8 cellular contexts compared by ENCODE assay signal in genomic region chr12:31959051-31959700, GRCh38. TPM values are rescaled to one million over a fixed set of nuclear protein-coding genes. Genes with fewer than 3 reads are reported as not detected.
DNase-seq lines count a peak whose midpoint lies in the region; ATAC-seq, FAIRE-seq and TF ChIP-seq lines count a peak whose summit lies in the region.

TSS of gene RESF1 (plus strand) at chr12:31959415. CDS start at chr12:31980956, 21,541 bp downstream.

- FAIRE-seq in H1 (lab: Jason Lieb, UNC): no peak

- no peaks in the 10 kb centered on the region for H3K27me3 Mint-ChIP-seq in memory B cell

- peak within 1 kb of the TSS; percentile 63; the same call in 1 of the 2 replicates for H2BK5ac ChIP-seq in H1 (ENCODE audit: low read depth, low read length)

- H3K36me3 Mint-ChIP-seq in memory B cell: peaks cover 26% of the 10 kb centered on the region

- peaks cover 0 to 16% (median 5%) of the 10 kb centered on the region in 4 experiments; a peak in 4 of 7 replicates for H3K4me1 ChIP-seq in H1 (replicated peaks in 1 of 4; ENCODE audit: control insufficient read depth in 3 of 4, insufficient read depth in 4 of 4, low read length in 3 of 4)

- peaks cover 23 to 47% of the 10 kb centered on the region in 2 experiments for H3K79me2 ChIP-seq in H1 (ENCODE audit: control insufficient read depth in 1 of 2, insufficient read depth in 2 of 2, low read length in 2 of 2)

- peak within 1 kb of the TSS; percentile 30 for H2BK120ac ChIP-seq in H1 (replicated peaks; ENCODE audit: low read depth, low read length)

- peak within 1 kb of the TSS; percentile 87 for H3K4ac ChIP-seq in H1 (replicated peaks; ENCODE audit: insufficient read length, low read depth, low read length)

- H2BK20ac ChIP-seq in H1 (ENCODE audit: low read length): 0 out of 2 replicates have a peak within 1 kb of the TSS, but pooled peaks have one; percentile 15

- CTCF ChIA-PET in H1 (lab: Charles Lee; ENCODE audit: partially characterized antibody): interaction anchor here (0.5 to 1.2 kb wide), 3 partner anchors 26 to 261 kb away, joined by 3 to 4 read pairs (median 3); no protein-coding TSS in a partner anchor

- H3K18ac ChIP-seq in H1 (ENCODE audit: extremely low read depth, low read length): peak within 1 kb of the TSS; percentile 81

- peaks cover 3% of the 10 kb centered on the region for H3K23me2 ChIP-seq in H1 (ENCODE audit: low read depth, low read length)

- H3K27ac Mint-ChIP-seq in memory B cell: peak within 1 kb of the TSS; percentile 90

- peak within 1 kb of the TSS; percentile 24; the same call in 1 of the 2 replicates for H2AFZ ChIP-seq in H1 (ENCODE audit: low read length)

- H2AK5ac ChIP-seq in H1 (ENCODE audit: low read depth, low read length): no peak within 1 kb of the TSS; the same call in 1 of the 2 replicates

- 0 out of 4 replicates have a peak, but pooled peaks of 1 of the 2 experiments have one; percentile 22 for TF ChIP-seq RAD21 in H1 (IDR thresholded peaks at IDR 0.05 in 1 of 2, conservative IDR thresholded peaks at IDR 0.05 in 1 of 2; ENCODE audit: low read depth in 2 of 2, low read length in 2 of 2)

- peak within 1 kb of the TSS; percentile 60 for H4K5ac ChIP-seq in H1 (ENCODE audit: insufficient read length, low read depth, low read length)

- H2BK15ac ChIP-seq in H1 (ENCODE audit: low read length): no peak within 1 kb of the TSS

- H3K27me3 ChIP-seq in H1 (replicated peaks in 1 of 4; ENCODE audit: control insufficient read depth in 3 of 4, extremely low read depth in 1 of 4, insufficient read depth in 3 of 4, low read length in 3 of 4): no peaks in the 10 kb centered on the region

- POLR2A ChIA-PET in H1 (lab: Charles Lee; ENCODE audit: partially characterized antibody): interaction anchor here (0.7 to 2.5 kb wide), 12 partner anchors 9 to 286 kb away, joined by 3 to 10 read pairs (median 4); partner anchors contain the start of genes AMN1 and BICD1

- no peaks in the 10 kb centered on the region for H3K9me3 ChIP-seq in H1 (ENCODE audit: insufficient read depth in 2 of 2, low read depth in 1 of 2, low read length in 1 of 2)

- peak within 1 kb of the TSS; percentile 53 for H2BK12ac ChIP-seq in H1 (ENCODE audit: low read depth, low read length)

- H3K36me3 ChIP-seq in H1 (ENCODE audit: control insufficient read depth in 2 of 4, insufficient read depth in 4 of 4, low read length in 3 of 4): peaks cover 0 to 31% (median 11%) of the 10 kb centered on the region in 4 experiments; a peak in 3 of 8 replicates

- H3K56ac ChIP-seq in H1 (replicated peaks; ENCODE audit: insufficient read length, low read depth, low read length): peak within 1 kb of the TSS; percentile 77

- H3K9ac ChIP-seq in H1 (replicated peaks in 1 of 4; ENCODE audit: extremely low read depth in 1 of 4, low read depth in 3 of 4, low read length in 3 of 4): peak within 1 kb of the TSS; percentile 52 to 89 (median 82)

- peaks cover 0 to 6% of the 10 kb centered on the region in 2 experiments for H4K20me1 ChIP-seq in H1 (replicated peaks in 1 of 2; ENCODE audit: control insufficient read depth in 1 of 2, insufficient read depth in 2 of 2, low read length in 2 of 2)

- H3K4me1 Mint-ChIP-seq in memory B cell: peaks cover 43% of the 10 kb centered on the region

- WGBS in H1 (ENCODE audit: extremely low coverage in 1 of 2, insufficient coverage in 1 of 2, insufficient read length in 1 of 2, insufficient replicate concordance in 2 of 2, low coverage in 1 of 2, low lambda C conversion rate in 2 of 2, missing lambda C conversion rate in 1 of 2), 2 experiments: 1% methylated on average over 53 of the region's 68 CpGs; no CpG with 5 or more reads in 1 of the 2 experiments

- TF ChIP-seq EP300 in H1 (IDR thresholded peaks at IDR 0.05; ENCODE audit: borderline replicate concordance in 1 of 2, low read depth in 2 of 2, low read length in 2 of 2): peak in 1 of 2 experiments; percentile 40; a peak in 1 of 3 replicates

- no peak within 1 kb of the TSS for H3K23ac ChIP-seq in H1 (ENCODE audit: insufficient read length)

- TF ChIP-seq POLR2A in H1 (IDR thresholded peaks at IDR 0.05; ENCODE audit: control extremely low read depth in 1 of 2, low read depth in 2 of 2, low read length in 2 of 2): peak in 1 of 2 experiments; percentile 84; a peak in 2 of 3 replicates

- peak; percentile 57 for DNase-seq in COLO829 (ENCODE audit: low spot score)
- peak; percentile 95 for DNase-seq in HT-29 (ENCODE audit: low spot score)
- peak; percentile 82 for DNase-seq in NOMO-1 treated with DMSO at 0.1 percent for 48 hours (lab: John Stamatoyannopoulos, UW; ENCODE audit: unreplicated experiment)
- DNase-seq in activated CD8-positive, alpha-beta memory T cell treated with anti-CD3 and anti-CD28 coated beads for 4 hours (ENCODE audit: low read depth in 2 of 2): peak; percentile 69 to 70
- peak; percentile 80 to 88 for DNase-seq in H1 (ENCODE audit: low read depth in 1 of 2, low spot score in 2 of 2)
- DNase-seq in memory B cell (ENCODE audit: low spot score in 2 of 2): peak; percentile 77 to 82
- peak; percentile 66 for DNase-seq in stimulated activated CD8-positive, alpha-beta memory T cell treated with anti-CD3 and anti-CD28 coated beads, Interleukin-12 subunit alpha, Interleukin-12 subunit beta, amount 100 ng/mL, for 1 hour (ENCODE audit: low read depth)

- TF ChIP-seq CTCF in H1 (IDR thresholded peaks at IDR 0.05; ENCODE audit: control extremely low read depth in 1 of 3, insufficient read depth in 1 of 3, low read depth in 1 of 3, low read length in 3 of 3): no peak

- peak within 1 kb of the TSS; percentile 71; the same call in 1 of the 2 replicates for H4K8ac ChIP-seq in H1 (ENCODE audit: extremely low read depth, insufficient read depth, low read length)

- H3K9me3 Mint-ChIP-seq in memory B cell: peaks cover 4% of the 10 kb centered on the region

- peaks cover 2% of the 10 kb centered on the region; the same call in 1 of the 2 replicates for H3K79me1 ChIP-seq in H1 (ENCODE audit: low read depth, low read length)

- peak within 1 kb of the TSS; percentile 90 for H4K91ac ChIP-seq in H1 (replicated peaks; ENCODE audit: insufficient read length, low read length)

- no peak within 1 kb of the TSS for H3K14ac ChIP-seq in H1 (ENCODE audit: insufficient read length)

- peak within 1 kb of the TSS; percentile 79 to 88 (median 85) for H3K4me3 ChIP-seq in H1 (ENCODE audit: extremely low read depth in 1 of 4, insufficient read depth in 2 of 4, low read depth in 3 of 4, low read length in 4 of 4)

- peak within 1 kb of the TSS; percentile 75 to 76 for H3K4me2 ChIP-seq in H1 (ENCODE audit: insufficient read depth in 1 of 2, low read depth in 2 of 2, low read length in 2 of 2)

- peak within 1 kb of the TSS; percentile 64; the same call in 1 of the 2 replicates for H3K27ac ChIP-seq in H1 (ENCODE audit: low read depth, low read length)

- peak within 1 kb of the TSS; percentile 93 for H3K4me3 Mint-ChIP-seq in memory B cell

- ATAC-seq in GM21360 (IDR thresholded peaks at IDR 0.05; ENCODE audit: unreplicated experiment) (peak; percentile 82), memory B cell (ENCODE audit: low read depth) (peak; percentile 80)

TF ChIP-seq in H1, 55 proteins besides CTCF, POLR2A, EP300 and RAD21 (continues in another document):
- TF ChIP-seq ATF2 (IDR thresholded peaks at IDR 0.05; ENCODE audit: low read length) (no peak), CEBPB (IDR thresholded peaks at IDR 0.05; ENCODE audit: low read depth, low read length) (no peak), SP2 (IDR thresholded peaks at IDR 0.05; ENCODE audit: low read length) (no peak), TCF12 (IDR thresholded peaks at IDR 0.05; ENCODE audit: low read depth, low read length) (no peak), SUZ12 (IDR thresholded peaks at IDR 0.05; ENCODE audit: low read length) (no peak), TBP (IDR thresholded peaks at IDR 0.05; ENCODE audit: low read depth, low read length) (peak; percentile 79; the same call in 1 of the 2 replicates), E2F6 (IDR thresholded peaks at IDR 0.05) (peak; percentile 25; the same call in 1 of the 2 replicates), MAFK (IDR thresholded peaks at IDR 0.05; ENCODE audit: low read depth, low read length) (peak; percentile 95), TEAD4 (IDR thresholded peaks at IDR 0.05; ENCODE audit: low read depth, low read length) (no peak), CBX5 (IDR thresholded peaks at IDR 0.05; ENCODE audit: low read depth, low read length) (no peak), MAX (IDR thresholded peaks at IDR 0.05) (peak; percentile 47; the same call in 1 of the 2 replicates), JUND (IDR thresholded peaks at IDR 0.05; ENCODE audit: low read length) (peak; percentile 45)

RNA-seq across cellular contexts. Expression of gene RESF1, which starts in this region (rescaled TPM):
- 11.0 and 12.1 TPM in 2 replicates for total RNA-seq in HT-29 (2014; rRNA removed; shearing (Covaris generic))
- 116 and 128 TPM in 2 replicates for total RNA-seq in H1 (2021; fragmentation: NEBNext Ultra II Directional; extraction: Animal tissue kit (Norgen Biotek cat#: 25700))
- polyA plus RNA-seq in H1 (2011; rRNA removed): 49.4 and 64.3 TPM in 2 replicates
- polyA plus RNA-seq in H1 (2011; cell fraction: cytosol; rRNA removed): 76.6 TPM
- 46.7 TPM for polyA plus RNA-seq in H1 (2011; cell fraction: nucleus; rRNA removed)
- 28.8 to 56.1 TPM (median 37.4 TPM) in 4 replicates for polyA plus RNA-seq in H1 (2012, experiment 1 of 2)
- polyA plus RNA-seq in H1 (2012, experiment 2 of 2): 6.4 TPM
- 113 TPM for polyA plus RNA-seq in H1 (2013, experiment 1 of 2)
- polyA plus RNA-seq in H1 (2013, experiment 2 of 2): 99.4 TPM
- polyA minus RNA-seq in H1 (2011; rRNA and poly(A)+ RNA removed): 141 and 220 TPM in 2 replicates
- polyA minus RNA-seq in H1 (2011; cell fraction: cytosol; rRNA and poly(A)+ RNA removed): 61.0 TPM
- polyA minus RNA-seq in H1 (2011; cell fraction: nucleus; rRNA and poly(A)+ RNA removed): 332 TPM

Comparison
In these comparisons a context has a peak if more than half of its experiments do, and no peak if none do; other contexts are left out.
1. Peak in every context shown above with its lines: DNase-seq, ATAC-seq, H3K4me3 ChIP-seq and H3K27ac ChIP-seq.